1 cellular context compared by ENCODE assay signal in the genomic region with DNA sequence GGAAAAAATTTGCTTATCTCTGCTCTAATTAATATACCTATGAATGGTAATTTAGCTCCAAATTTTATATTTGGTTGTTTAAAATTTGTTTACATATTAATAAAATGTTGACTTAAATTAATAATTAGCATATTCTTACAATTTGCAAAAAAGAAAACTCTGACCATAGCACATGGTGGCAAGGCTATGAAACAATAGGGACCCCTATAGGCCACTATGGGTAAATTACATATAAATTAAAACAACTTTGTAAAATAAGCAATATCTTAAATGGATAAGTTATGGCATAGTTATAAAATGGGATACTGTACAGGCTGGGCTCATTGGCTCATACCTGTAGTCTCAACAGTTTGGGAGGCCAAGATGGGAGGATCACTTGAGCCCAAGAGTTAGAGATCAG.
TF ChIP-seq lines count a peak whose summit lies in the region.

No MANE protein-coding gene starts in this region.

TF ChIP-seq in SK-N-SH, 30 proteins besides CTCF, POLR2A, EP300 and RAD21 (continued from another document):
- TF ChIP-seq, protein P1, sequence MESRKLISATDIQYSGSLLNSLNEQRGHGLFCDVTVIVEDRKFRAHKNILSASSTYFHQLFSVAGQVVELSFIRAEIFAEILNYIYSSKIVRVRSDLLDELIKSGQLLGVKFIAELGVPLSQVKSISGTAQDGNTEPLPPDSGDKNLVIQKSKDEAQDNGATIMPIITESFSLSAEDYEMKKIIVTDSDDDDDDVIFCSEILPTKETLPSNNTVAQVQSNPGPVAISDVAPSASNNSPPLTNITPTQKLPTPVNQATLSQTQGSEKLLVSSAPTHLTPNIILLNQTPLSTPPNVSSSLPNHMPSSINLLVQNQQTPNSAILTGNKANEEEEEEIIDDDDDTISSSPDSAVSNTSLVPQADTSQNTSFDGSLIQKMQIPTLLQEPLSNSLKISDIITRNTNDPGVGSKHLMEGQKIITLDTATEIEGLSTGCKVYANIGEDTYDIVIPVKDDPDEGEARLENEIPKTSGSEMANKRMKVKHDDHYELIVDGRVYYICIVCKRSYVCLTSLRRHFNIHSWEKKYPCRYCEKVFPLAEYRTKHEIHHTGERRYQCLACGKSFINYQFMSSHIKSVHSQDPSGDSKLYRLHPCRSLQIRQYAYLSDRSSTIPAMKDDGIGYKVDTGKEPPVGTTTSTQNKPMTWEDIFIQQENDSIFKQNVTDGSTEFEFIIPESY (IDR thresholded peaks at IDR 0.05; ENCODE audit: borderline replicate concordance, low read depth), result no peak
- TF ChIP-seq GATA2 (CRISPR knock-in tag; IDR thresholded peaks at IDR 0.05) (no peak), TCF12 (IDR thresholded peaks at IDR 0.05) (no peak), SIN3A (IDR thresholded peaks at IDR 0.05; ENCODE audit: borderline replicate concordance, low read depth, low read length) (no peak), CHD2 (IDR thresholded peaks at IDR 0.05; ENCODE audit: low read length, partially characterized antibody) (no peak), JUND (IDR thresholded peaks at IDR 0.05) (no peak), NFIC (IDR thresholded peaks at IDR 0.05; ENCODE audit: borderline replicate concordance) (no peak), SMC3 (IDR thresholded peaks at IDR 0.05; ENCODE audit: low read depth, low read length) (no peak), EZH2phosphoT487 (IDR thresholded peaks at IDR 0.05; ENCODE audit: borderline replicate concordance, low read depth) (no peak)
